ENCODE assay signal across 1 cellular context in genomic region chr11:9990221-9990973, GRCh38.
TF ChIP-seq lines count a peak whose summit lies in the region.

No MANE protein-coding gene starts in this region.

TF ChIP-seq in GM23338, 12 proteins besides CTCF, POLR2A, EP300 and RAD21 (continued from another document):
- TF ChIP-seq, protein P1, sequence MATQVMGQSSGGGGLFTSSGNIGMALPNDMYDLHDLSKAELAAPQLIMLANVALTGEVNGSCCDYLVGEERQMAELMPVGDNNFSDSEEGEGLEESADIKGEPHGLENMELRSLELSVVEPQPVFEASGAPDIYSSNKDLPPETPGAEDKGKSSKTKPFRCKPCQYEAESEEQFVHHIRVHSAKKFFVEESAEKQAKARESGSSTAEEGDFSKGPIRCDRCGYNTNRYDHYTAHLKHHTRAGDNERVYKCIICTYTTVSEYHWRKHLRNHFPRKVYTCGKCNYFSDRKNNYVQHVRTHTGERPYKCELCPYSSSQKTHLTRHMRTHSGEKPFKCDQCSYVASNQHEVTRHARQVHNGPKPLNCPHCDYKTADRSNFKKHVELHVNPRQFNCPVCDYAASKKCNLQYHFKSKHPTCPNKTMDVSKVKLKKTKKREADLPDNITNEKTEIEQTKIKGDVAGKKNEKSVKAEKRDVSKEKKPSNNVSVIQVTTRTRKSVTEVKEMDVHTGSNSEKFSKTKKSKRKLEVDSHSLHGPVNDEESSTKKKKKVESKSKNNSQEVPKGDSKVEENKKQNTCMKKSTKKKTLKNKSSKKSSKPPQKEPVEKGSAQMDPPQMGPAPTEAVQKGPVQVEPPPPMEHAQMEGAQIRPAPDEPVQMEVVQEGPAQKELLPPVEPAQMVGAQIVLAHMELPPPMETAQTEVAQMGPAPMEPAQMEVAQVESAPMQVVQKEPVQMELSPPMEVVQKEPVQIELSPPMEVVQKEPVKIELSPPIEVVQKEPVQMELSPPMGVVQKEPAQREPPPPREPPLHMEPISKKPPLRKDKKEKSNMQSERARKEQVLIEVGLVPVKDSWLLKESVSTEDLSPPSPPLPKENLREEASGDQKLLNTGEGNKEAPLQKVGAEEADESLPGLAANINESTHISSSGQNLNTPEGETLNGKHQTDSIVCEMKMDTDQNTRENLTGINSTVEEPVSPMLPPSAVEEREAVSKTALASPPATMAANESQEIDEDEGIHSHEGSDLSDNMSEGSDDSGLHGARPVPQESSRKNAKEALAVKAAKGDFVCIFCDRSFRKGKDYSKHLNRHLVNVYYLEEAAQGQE (IDR thresholded peaks at IDR 0.05; ENCODE audit: unreplicated experiment), result no peak
- no peak for TF ChIP-seq NANOG (IDR thresholded peaks at IDR 0.05; ENCODE audit: borderline replicate concordance)
- TF ChIP-seq, protein P2, sequence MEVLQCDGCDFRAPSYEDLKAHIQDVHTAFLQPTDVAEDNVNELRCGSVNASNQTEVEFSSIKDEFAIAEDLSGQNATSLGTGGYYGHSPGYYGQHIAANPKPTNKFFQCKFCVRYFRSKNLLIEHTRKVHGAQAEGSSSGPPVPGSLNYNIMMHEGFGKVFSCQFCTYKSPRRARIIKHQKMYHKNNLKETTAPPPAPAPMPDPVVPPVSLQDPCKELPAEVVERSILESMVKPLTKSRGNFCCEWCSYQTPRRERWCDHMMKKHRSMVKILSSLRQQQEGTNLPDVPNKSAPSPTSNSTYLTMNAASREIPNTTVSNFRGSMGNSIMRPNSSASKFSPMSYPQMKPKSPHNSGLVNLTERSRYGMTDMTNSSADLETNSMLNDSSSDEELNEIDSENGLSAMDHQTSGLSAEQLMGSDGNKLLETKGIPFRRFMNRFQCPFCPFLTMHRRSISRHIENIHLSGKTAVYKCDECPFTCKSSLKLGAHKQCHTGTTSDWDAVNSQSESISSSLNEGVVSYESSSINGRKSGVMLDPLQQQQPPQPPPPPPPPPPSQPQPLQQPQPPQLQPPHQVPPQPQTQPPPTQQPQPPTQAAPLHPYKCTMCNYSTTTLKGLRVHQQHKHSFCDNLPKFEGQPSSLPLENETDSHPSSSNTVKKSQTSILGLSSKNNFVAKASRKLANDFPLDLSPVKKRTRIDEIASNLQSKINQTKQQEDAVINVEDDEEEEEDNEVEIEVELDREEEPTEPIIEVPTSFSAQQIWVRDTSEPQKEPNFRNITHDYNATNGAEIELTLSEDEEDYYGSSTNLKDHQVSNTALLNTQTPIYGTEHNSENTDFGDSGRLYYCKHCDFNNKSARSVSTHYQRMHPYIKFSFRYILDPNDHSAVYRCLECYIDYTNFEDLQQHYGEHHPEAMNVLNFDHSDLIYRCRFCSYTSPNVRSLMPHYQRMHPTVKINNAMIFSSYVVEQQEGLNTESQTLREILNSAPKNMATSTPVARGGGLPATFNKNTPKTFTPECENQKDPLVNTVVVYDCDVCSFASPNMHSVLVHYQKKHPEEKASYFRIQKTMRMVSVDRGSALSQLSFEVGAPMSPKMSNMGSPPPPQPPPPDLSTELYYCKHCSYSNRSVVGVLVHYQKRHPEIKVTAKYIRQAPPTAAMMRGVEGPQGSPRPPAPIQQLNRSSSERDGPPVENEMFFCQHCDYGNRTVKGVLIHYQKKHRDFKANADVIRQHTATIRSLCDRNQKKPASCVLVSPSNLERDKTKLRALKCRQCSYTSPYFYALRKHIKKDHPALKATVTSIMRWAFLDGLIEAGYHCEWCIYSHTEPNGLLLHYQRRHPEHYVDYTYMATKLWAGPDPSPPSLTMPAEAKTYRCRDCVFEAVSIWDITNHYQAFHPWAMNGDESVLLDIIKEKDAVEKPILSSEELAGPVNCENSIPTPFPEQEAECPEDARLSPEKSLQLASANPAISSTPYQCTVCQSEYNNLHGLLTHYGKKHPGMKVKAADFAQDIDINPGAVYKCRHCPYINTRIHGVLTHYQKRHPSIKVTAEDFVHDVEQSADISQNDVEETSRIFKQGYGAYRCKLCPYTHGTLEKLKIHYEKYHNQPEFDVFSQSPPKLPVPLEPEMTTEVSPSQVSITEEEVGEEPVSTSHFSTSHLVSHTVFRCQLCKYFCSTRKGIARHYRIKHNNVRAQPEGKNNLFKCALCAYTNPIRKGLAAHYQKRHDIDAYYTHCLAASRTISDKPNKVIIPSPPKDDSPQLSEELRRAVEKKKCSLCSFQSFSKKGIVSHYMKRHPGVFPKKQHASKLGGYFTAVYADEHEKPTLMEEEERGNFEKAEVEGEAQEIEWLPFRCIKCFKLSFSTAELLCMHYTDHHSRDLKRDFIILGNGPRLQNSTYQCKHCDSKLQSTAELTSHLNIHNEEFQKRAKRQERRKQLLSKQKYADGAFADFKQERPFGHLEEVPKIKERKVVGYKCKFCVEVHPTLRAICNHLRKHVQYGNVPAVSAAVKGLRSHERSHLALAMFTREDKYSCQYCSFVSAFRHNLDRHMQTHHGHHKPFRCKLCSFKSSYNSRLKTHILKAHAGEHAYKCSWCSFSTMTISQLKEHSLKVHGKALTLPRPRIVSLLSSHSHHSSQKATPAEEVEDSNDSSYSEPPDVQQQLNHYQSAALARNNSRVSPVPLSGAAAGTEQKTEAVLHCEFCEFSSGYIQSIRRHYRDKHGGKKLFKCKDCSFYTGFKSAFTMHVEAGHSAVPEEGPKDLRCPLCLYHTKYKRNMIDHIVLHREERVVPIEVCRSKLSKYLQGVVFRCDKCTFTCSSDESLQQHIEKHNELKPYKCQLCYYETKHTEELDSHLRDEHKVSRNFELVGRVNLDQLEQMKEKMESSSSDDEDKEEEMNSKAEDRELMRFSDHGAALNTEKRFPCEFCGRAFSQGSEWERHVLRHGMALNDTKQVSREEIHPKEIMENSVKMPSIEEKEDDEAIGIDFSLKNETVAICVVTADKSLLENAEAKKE (CRISPR knock-in tag; IDR thresholded peaks at IDR 0.05), result no peak
TF ChIP-seq in GM23338: peak in this region for 0.
